ENCODE assay signal across 24 cellular contexts in the genomic region with DNA sequence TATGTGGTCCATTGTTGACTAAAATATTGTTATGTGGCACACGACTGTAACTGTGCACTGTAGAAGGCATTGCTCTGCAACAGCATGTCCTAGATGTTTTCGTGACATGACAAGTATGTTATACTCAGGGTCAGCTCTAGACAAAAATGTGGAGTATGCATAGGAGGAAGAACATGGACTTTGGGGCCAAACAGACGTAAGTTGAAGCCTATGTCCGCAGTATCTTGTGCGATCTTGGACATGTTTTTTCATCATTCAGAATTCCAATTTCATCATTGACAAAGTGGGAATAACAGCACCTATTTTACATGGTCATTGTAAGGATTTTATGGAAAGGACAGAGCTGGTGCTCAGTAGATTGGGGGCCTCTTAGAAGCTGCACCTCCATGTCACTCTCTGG. TPM values are rescaled to one million over a fixed set of nuclear protein-coding genes. Genes with fewer than 3 reads are reported as not detected.
DNase-seq lines count a peak whose midpoint lies in the region; ATAC-seq, FAIRE-seq and TF ChIP-seq lines count a peak whose summit lies in the region.
"Had no signal": no experiment of that assay in that cellular context is flagged by ENCODE, and none has a peak within 500 bp of the region (broad histone marks: within the 10 kb centered on the region; RNA-seq: fewer than 3 reads in every experiment).

No MANE protein-coding gene starts in this region.

- no peak overlapping the region for H3K14ac ChIP-seq in trophoblast cell (ENCODE audit: low read length)

- peaks cover 12% of the 10 kb centered on the region for H3K4me1 Mint-ChIP-seq in endodermal cell
- H3K4me1 Mint-ChIP-seq: CD14-positive monocyte; CD8-positive, alpha-beta memory T cell had no signal

- no peak overlapping the region for H3K27ac Mint-ChIP-seq in endodermal cell
- H3K27ac Mint-ChIP-seq: CD14-positive monocyte; CD4-positive, alpha-beta T cell; CD8-positive, alpha-beta memory T cell had no signal

- TF ChIP-seq CTCF in HepG2 (CRISPR knock-in tag; IDR thresholded peaks at IDR 0.05) (no peak), right lobe of liver (IDR thresholded peaks at IDR 0.05) (no peak), endodermal cell (conservative IDR thresholded peaks at IDR 0.05) (no peak)

- no peaks in the 10 kb centered on the region for H3K36me3 Mint-ChIP-seq in endodermal cell (ENCODE audit: low read depth)
- H3K36me3 Mint-ChIP-seq: CD14-positive monocyte had no signal

- H3K4me2 ChIP-seq in HepG2 (ENCODE audit: low read depth, low read length) = peak overlapping the region; percentile 44
- H3K4me2 ChIP-seq in trophoblast cell (ENCODE audit: low read length) = no peak overlapping the region
- H3K4me2 ChIP-seq: A549; BLaER1 treated with 17β-estradiol and CSF1 and Interleukin-3, amounts not matched to agents 10 nM and 100 nM had no signal

- H3K27ac ChIP-seq in HepG2 (ENCODE audit: extremely low read length, insufficient read depth, low read length) (peak overlapping the region; percentile 21), right lobe of liver (no peak overlapping the region), endodermal cell (ENCODE audit: low read depth, low read length) (no peak overlapping the region), trophoblast cell (ENCODE audit: low read depth, low read length) (no peak overlapping the region)
- H3K27ac ChIP-seq: A549; BLaER1 treated with 17β-estradiol and CSF1 and Interleukin-3, amounts not matched to agents 10 nM and 100 nM had no signal

- peak in 1 of 2 experiments; percentile 38; a peak in 1 of 4 replicates for TF ChIP-seq EP300 in HepG2 (IDR thresholded peaks at IDR 0.05; ENCODE audit: low read depth in 2 of 2, low read length in 2 of 2)
- no peak for TF ChIP-seq EP300 in HepG2 (CRISPR knock-in tag; IDR thresholded peaks at IDR 0.05; ENCODE audit: borderline replicate concordance)

- H3K9me3 Mint-ChIP-seq in endodermal cell = no peaks in the 10 kb centered on the region
- H3K9me3 Mint-ChIP-seq: CD4-positive, alpha-beta T cell had no signal

- POLR2A ChIA-PET in HepG2 (lab: Yijun Ruan, JAX) = interaction anchor here (0.9 to 1.1 kb wide), 3 partner anchors 22 to 29 kb away, joined by 3 to 5 read pairs (median 3); a partner anchor contains a TSS

- no peak overlapping the region for H3K4ac ChIP-seq in trophoblast cell (ENCODE audit: low read depth, low read length)

- no peak for TF ChIP-seq RAD21 in HepG2 (CRISPR knock-in tag; IDR thresholded peaks at IDR 0.05)

- H3K27me3 ChIP-seq in HepG2 (ENCODE audit: control insufficient read depth in 1 of 2, insufficient read depth in 2 of 2, low read length in 2 of 2) = no peaks in the 10 kb centered on the region
- no peaks in the 10 kb centered on the region for H3K27me3 ChIP-seq in right lobe of liver
- H3K27me3 ChIP-seq in endodermal cell (ENCODE audit: control insufficient read depth, insufficient read depth, low read length, poor library complexity, severe bottlenecking) = peaks cover 10% of the 10 kb centered on the region
- H3K27me3 ChIP-seq in trophoblast cell (ENCODE audit: insufficient read depth, low read length) = no peaks in the 10 kb centered on the region
- H3K27me3 ChIP-seq: BE2C; BLaER1 treated with 17β-estradiol and CSF1 and Interleukin-3, amounts not matched to agents 10 nM and 100 nM had no signal

- H4K91ac ChIP-seq in trophoblast cell (ENCODE audit: low read depth, low read length) = no peak overlapping the region

- WGBS in HepG2 (ENCODE audit: low lambda C conversion rate) = 7% methylated on average over 5 of the region's 5 CpGs
- WGBS in right lobe of liver (ENCODE audit: insufficient coverage, low coverage, low lambda C conversion rate, missing lambda C conversion rate) = 96% methylated on average over 4 of the region's 5 CpGs
- WGBS in endodermal cell (ENCODE audit: insufficient coverage in 1 of 2, insufficient read length in 1 of 2), 2 experiments = 83 to 93% methylated on average over 2 to 5 of the region's 5 CpGs
- WGBS in trophoblast cell (ENCODE audit: extremely low coverage, insufficient coverage, insufficient read length) = no CpG with 5 or more reads among the region's 5 CpGs

- H2AK5ac ChIP-seq in trophoblast cell (ENCODE audit: low read length) = no peak overlapping the region

- H4K12ac ChIP-seq in trophoblast cell (ENCODE audit: low read depth, low read length) = no peak overlapping the region

- H3K79me1 ChIP-seq in trophoblast cell (ENCODE audit: low read length) = no peaks in the 10 kb centered on the region

- H3K4me3 ChIP-seq in HepG2 (replicated peaks in 1 of 3; ENCODE audit: insufficient read depth in 1 of 3, low read depth in 2 of 3, low read length in 3 of 3) (0 out of 6 replicates have a peak overlapping the region, but pooled peaks of 1 of the 3 experiments have one; percentile 2), right lobe of liver (no peak overlapping the region), endodermal cell (ENCODE audit: low read length) (no peak overlapping the region), trophoblast cell (ENCODE audit: low read depth, low read length) (no peak overlapping the region)
- H3K4me3 ChIP-seq: A549; BLaER1 treated with 17β-estradiol and CSF1 and Interleukin-3, amounts not matched to agents 10 nM and 100 nM; GM12878 had no signal

- H3K79me2 ChIP-seq in HepG2 (ENCODE audit: insufficient read depth, low read length) (no peaks in the 10 kb centered on the region), trophoblast cell (ENCODE audit: control insufficient read depth, insufficient read depth, low read length, poor library complexity) (no peaks in the 10 kb centered on the region)

- TF ChIP-seq POLR2A in HepG2 (IDR thresholded peaks at IDR 0.05; ENCODE audit: insufficient read depth in 1 of 2, low read depth in 2 of 2, low read length in 2 of 2) (no peak), right lobe of liver (IDR thresholded peaks at IDR 0.05) (no peak)

- no peak overlapping the region for H2BK5ac ChIP-seq in trophoblast cell (ENCODE audit: low read depth, low read length, poor library complexity)

- no peak overlapping the region for H2BK120ac ChIP-seq in trophoblast cell (ENCODE audit: insufficient read depth, low read length, poor library complexity)

- no peak overlapping the region for H4K8ac ChIP-seq in trophoblast cell (ENCODE audit: low read depth, low read length)

- FAIRE-seq in HepG2 (lab: Jason Lieb, UNC) = peak; percentile 44
- FAIRE-seq: GM12878, GM19239 had no signal

- no peak overlapping the region for H3K23ac ChIP-seq in trophoblast cell (ENCODE audit: low read length)

- peak; percentile 83 for ATAC-seq in HepG2
- no peak for ATAC-seq in right lobe of liver
- ATAC-seq: A549, GM12878 had no signal

- in situ Hi-C loops in HepG2 (cut with HindIII; ENCODE audit: extremely low pct_ligation_motif_present, low pct_unique_long_range_greater_than_20kb) = no loop called here

- H2AFZ ChIP-seq in HepG2 (ENCODE audit: low read length) (no peak overlapping the region), trophoblast cell (ENCODE audit: insufficient read depth, low read length, poor library complexity) (no peak overlapping the region)

- no peak overlapping the region for H3K18ac ChIP-seq in trophoblast cell (ENCODE audit: low read length)

- H3K4me1 ChIP-seq in HepG2 (ENCODE audit: insufficient read depth, low read length) = peaks cover 61% of the 10 kb centered on the region
- H3K4me1 ChIP-seq in right lobe of liver = no peaks in the 10 kb centered on the region
- H3K4me1 ChIP-seq in endodermal cell (ENCODE audit: control insufficient read depth, insufficient read depth, low read length) = peaks cover 4% of the 10 kb centered on the region
- no peaks in the 10 kb centered on the region for H3K4me1 ChIP-seq in trophoblast cell (ENCODE audit: control insufficient read depth in 1 of 2, insufficient read depth in 2 of 2, low read length in 2 of 2)
- H3K4me1 ChIP-seq: A549, BE2C had no signal

- peak; percentile 86 for DNase-seq in HepG2 (ENCODE audit: low spot score)
- no peak for DNase-seq in right lobe of liver
- peak; percentile 8 for DNase-seq in endodermal cell
- peak; percentile 51 to 86 for DNase-seq in trophoblast cell
- no peak for DNase-seq in NCI-H2029 (lab: John Stamatoyannopoulos, UW)
- DNase-seq in H4 (ENCODE audit: low spot score) = no peak
- DNase-seq: 8988T; ACHN; AML-193; BE2C; CD4-positive, alpha-beta T cell; CD8-positive, alpha-beta memory T cell; DMS 273 treated with DMSO at 0.1 percent for 48 hours; DMS79; EL; GDM1; GOT3; H7; HCEC 1CT had no signal

- H3K9ac ChIP-seq in HepG2 (ENCODE audit: insufficient read depth, low read depth, low read length) (no peak overlapping the region), endodermal cell (ENCODE audit: extremely low read depth, low read length, poor library complexity, severe bottlenecking) (no peak overlapping the region), trophoblast cell (ENCODE audit: low read length) (no peak overlapping the region)
- H3K9ac ChIP-seq: BLaER1 treated with 17β-estradiol and CSF1 and Interleukin-3, amounts not matched to agents 10 nM and 100 nM had no signal

- CTCF ChIA-PET in HepG2 (lab: Yijun Ruan, JAX; ENCODE audit: low intra/inter-chr PET ratio, low total read pairs) = no interaction called here

- H3K27me3 Mint-ChIP-seq in endodermal cell (ENCODE audit: insufficient read depth) = peaks cover 35% of the 10 kb centered on the region

- H2BK12ac ChIP-seq in trophoblast cell (ENCODE audit: low read length) = no peak overlapping the region

- BruUV-seq in HepG2 (replicated peaks; lab: Mats Ljungman, UMichigan) = no TSS peak

- H3K36me3 ChIP-seq in HepG2 (replicated peaks in 1 of 2; ENCODE audit: control insufficient read depth in 1 of 2, insufficient read depth in 2 of 2, low read length in 2 of 2) (no peaks in the 10 kb centered on the region), right lobe of liver (no peaks in the 10 kb centered on the region), endodermal cell (ENCODE audit: control insufficient read depth, insufficient read depth, low read length) (no peaks in the 10 kb centered on the region), trophoblast cell (ENCODE audit: control insufficient read depth in 1 of 2, insufficient read depth in 2 of 2, low read length in 2 of 2) (no peaks in the 10 kb centered on the region)
- H3K36me3 ChIP-seq: BE2C; BLaER1 treated with 17β-estradiol and CSF1 and Interleukin-3, amounts not matched to agents 10 nM and 100 nM had no signal

- H3K9me3 ChIP-seq in HepG2 (ENCODE audit: low read length) (no peaks in the 10 kb centered on the region), right lobe of liver (no peaks in the 10 kb centered on the region), endodermal cell (ENCODE audit: control insufficient read depth, low read length) (no peaks in the 10 kb centered on the region), trophoblast cell (ENCODE audit: insufficient read depth, low read depth, low read length) (peaks cover 2% of the 10 kb centered on the region)
- H3K9me3 ChIP-seq: A549, BE2C had no signal

- H3K4me3 Mint-ChIP-seq in endodermal cell = no peak overlapping the region
- H3K4me3 Mint-ChIP-seq: CD14-positive monocyte; CD4-positive, alpha-beta T cell; CD8-positive, alpha-beta memory T cell had no signal

- intact Hi-C loops in HepG2 (cut with micrococcal nuclease; ENCODE audit: unreplicated experiment) = loop anchor here (10.0 kb wide), 1 partner anchor 53 kb away; no protein-coding TSS in a partner anchor
- intact Hi-C loops in right lobe of liver (cut with DNase I) = no loop called here

- H4K20me1 ChIP-seq in HepG2 (ENCODE audit: insufficient read depth, low read length) = no peaks in the 10 kb centered on the region
- H4K20me1 ChIP-seq: BLaER1 treated with 17β-estradiol and CSF1 and Interleukin-3, amounts not matched to agents 10 nM and 100 nM had no signal

RNA-seq across cellular contexts. Expression of a gene that starts 27.7 kb away (rescaled TPM):
- total RNA-seq in HepG2 (2016; rRNA removed; fragmentation: Illumina TruSeq; extraction: Trizol) = 2.5 and 3.9 TPM in 2 replicates
- 0.71 and 0.91 TPM in 2 replicates for total RNA-seq in HepG2 (2016; cell fraction: cytosol; rRNA removed; fragmentation: Illumina TruSeq; extraction: Trizol; ENCODE audit: low read depth)
- 2.1 and 4.2 TPM in 2 replicates for total RNA-seq in HepG2 (2016; cell fraction: insoluble cytoplasmic fraction; rRNA removed; fragmentation: Illumina TruSeq; extraction: Trizol)
- 1.1 and 2.6 TPM in 2 replicates for total RNA-seq in HepG2 (2016; cell fraction: membrane; rRNA removed; fragmentation: Illumina TruSeq; extraction: Trizol)
- total RNA-seq in HepG2 (2016; cell fraction: nucleus; rRNA removed; fragmentation: Illumina TruSeq; extraction: Trizol) = 5.8 and 6.2 TPM in 2 replicates
- 13.6 and 16.4 TPM in 2 replicates for polyA plus RNA-seq in HepG2 (2011; rRNA removed)
- polyA plus RNA-seq in HepG2 (2011; cell fraction: cytosol; rRNA removed) = 8.3 and 8.9 TPM in 2 replicates
- polyA plus RNA-seq in HepG2 (2011; cell fraction: nucleus; rRNA removed) = 14.6 and 16.3 TPM in 2 replicates
- 9.3 and 15.5 TPM in 2 replicates for polyA plus RNA-seq in HepG2 (2012)
- polyA plus RNA-seq in HepG2 (2016; cell fraction: cytosol; fragmentation: Illumina TruSeq; extraction: Trizol; ENCODE audit: low read depth) = 0.25 and 0.31 TPM in 2 replicates
- polyA plus RNA-seq in HepG2 (2016; cell fraction: insoluble cytoplasmic fraction; fragmentation: Illumina TruSeq; extraction: Trizol; ENCODE audit: low read depth) = 1.6 and 2.1 TPM in 2 replicates
- polyA plus RNA-seq in HepG2 (2016; cell fraction: membrane; fragmentation: Illumina TruSeq; extraction: Trizol; ENCODE audit: low read depth) = 0.47 and 0.64 TPM in 2 replicates
- 5.4 and 6.6 TPM in 2 replicates for polyA plus RNA-seq in HepG2 (2016; cell fraction: nucleus; fragmentation: Illumina TruSeq; extraction: Trizol; ENCODE audit: insufficient read depth, low read depth)
- 1.3 and 25.2 TPM in 2 replicates for polyA minus RNA-seq in HepG2 (2011; rRNA and poly(A)+ RNA removed; ENCODE audit: low replicate concordance)
- polyA minus RNA-seq in HepG2 (2011; cell fraction: cytosol; rRNA and poly(A)+ RNA removed) = 11.4 and 13.4 TPM in 2 replicates
- 14.5 and 16.9 TPM in 2 replicates for polyA minus RNA-seq in HepG2 (2011; cell fraction: nucleus; rRNA and poly(A)+ RNA removed)
- 1 to 10 TPM in 5 of 6 experiments, under 1 TPM in 1; 0.86 to 2.2 (median 1.3) TPM for total RNA-seq in right lobe of liver
- total RNA-seq in endodermal cell = 10 to 100 TPM; 38.6 to 51.6 TPM
- polyA plus RNA-seq in endodermal cell (2013, experiment 1 of 2) = 36.1 TPM
- 33.6 TPM for polyA plus RNA-seq in endodermal cell (2013, experiment 2 of 2)
- 20.9 and 24.0 TPM in 2 replicates for polyA plus RNA-seq in trophoblast cell (2013)
- total RNA-seq in H4 (2014; rRNA removed; shearing (Covaris generic)) = not detected in 2 replicates
- total RNA-seq: CD4-positive, alpha-beta T cell had no signal
- polyA plus RNA-seq: CD14-positive monocyte; CD8-positive, alpha-beta memory T cell had no signal

Comparison
In these comparisons a context has a peak if more than half of its experiments do, and no peak if none do; other contexts are left out.
1. DNase-seq: peak in HepG2 (single experiment), endodermal cell (single experiment) and trophoblast cell (2 of 2); none in right lobe of liver (0 of 3), NCI-H2029 (single experiment) and H4 (single experiment).